ENCODE assay signal across 25 cellular contexts in genomic region chr11:134607963-134608750, GRCh38.
DNase-seq lines count a peak whose midpoint lies in the region; ATAC-seq and TF ChIP-seq lines count a peak whose summit lies in the region.
"Had no signal": no experiment of that assay in that cellular context is flagged by ENCODE, and none has a peak within 500 bp of the region (broad histone marks: within the 10 kb centered on the region; RNA-seq: fewer than 3 reads in every experiment).

No MANE protein-coding gene starts in this region.

- H3K27me3 ChIP-seq in right atrium auricular region (no peaks in the 10 kb centered on the region), heart right ventricle (peaks cover 0 to 82% (median 7%) of the 10 kb centered on the region in 7 donors)

- peaks cover 10% of the 10 kb centered on the region for H3K27me3 Mint-ChIP-seq in mesothelial cell of epicardium (ENCODE audit: low read depth)
- H3K27me3 Mint-ChIP-seq in stimulated activated memory B cell treated with anti-CD40 and anti-IgM and Interleukin-4, amounts not matched to agents 10 μg/mL and 1 μg/mL and 100 μg/mL, for 72 hours = peaks cover 12% of the 10 kb centered on the region

- H3K4me1 Mint-ChIP-seq in mesothelial cell of epicardium = peaks cover 14% of the 10 kb centered on the region
- H3K4me1 Mint-ChIP-seq in stimulated activated memory B cell treated with anti-CD40 and anti-IgM and Interleukin-4, amounts not matched to agents 10 μg/mL and 1 μg/mL and 100 μg/mL, for 72 hours = no peaks in the 10 kb centered on the region
- H3K4me1 Mint-ChIP-seq: CD8-positive, alpha-beta memory T cell; stimulated activated naive CD8-positive, alpha-beta T cell treated with anti-CD3 and anti-CD28 coated beads, Interleukin-15, amount 100 ng/mL, for 72 hours had no signal

- H3K27ac ChIP-seq in right atrium auricular region = no peak overlapping the region
- H3K27ac ChIP-seq in heart right ventricle = no peak overlapping the region
- H3K27ac ChIP-seq: epithelial cell of prostate, thoracic aorta had no signal

- no peak for TF ChIP-seq CTCF in right atrium auricular region (IDR thresholded peaks at IDR 0.05)
- TF ChIP-seq CTCF in heart right ventricle (IDR thresholded peaks at IDR 0.05) = no peak
- no peak for TF ChIP-seq CTCF in mesothelial cell of epicardium (IDR thresholded peaks at IDR 0.05; ENCODE audit: unreplicated experiment)

- H3K4me1 ChIP-seq in right atrium auricular region (no peaks in the 10 kb centered on the region), heart right ventricle (no peaks in the 10 kb centered on the region)
- H3K4me1 ChIP-seq: BE2C had no signal

- intact Hi-C loops in heart right ventricle (cut with DNase I) = no loop called here

- H3K9me3 ChIP-seq in right atrium auricular region (no peaks in the 10 kb centered on the region), heart right ventricle (peaks cover 0 to 6% (median 0%) of the 10 kb centered on the region in 11 donors)
- H3K9me3 ChIP-seq: BE2C, thoracic aorta had no signal

- H3K36me3 Mint-ChIP-seq in mesothelial cell of epicardium = peaks cover 3% of the 10 kb centered on the region
- no peaks in the 10 kb centered on the region for H3K36me3 Mint-ChIP-seq in stimulated activated memory B cell treated with anti-CD40 and anti-IgM and Interleukin-4, amounts not matched to agents 10 μg/mL and 1 μg/mL and 100 μg/mL, for 72 hours
- H3K36me3 Mint-ChIP-seq: activated naive CD8-positive, alpha-beta T cell; CD8-positive, alpha-beta memory T cell had no signal

- DNase-seq in right atrium auricular region (ENCODE audit: low spot score) (peak; percentile 43), heart right ventricle (no peak), NCI-H345 treated with DMSO at 0.1 percent for 48 hours (lab: John Stamatoyannopoulos, UW; ENCODE audit: unreplicated experiment) (peak; percentile 18), mesothelial cell of epicardium (ENCODE audit: low spot score in 2 of 2, unreplicated experiment in 2 of 2) (no peak), COLO829 (ENCODE audit: low spot score) (no peak), cerebellar nuclear complex (lab: John Stamatoyannopoulos, UW) (no peak)
- DNase-seq: activated CD4-positive, alpha-beta T cell treated with anti-CD3 and anti-CD28 coated beads for 48 hours; activated CD8-positive, alpha-beta memory T cell treated with anti-CD3 and anti-CD28 coated beads for 24 hours; BE2C; CD8-positive, alpha-beta memory T cell; GF-D8; glutamatergic neuron; IMR-90; left ventricle myocardium superior; mesendoderm; NCI-H774; SIG-M5; stimulated activated CD8-positive, alpha-beta memory T cell treated with anti-CD3 and anti-CD28 coated beads, Interleukin-4, amount 100 ng/mL, for 48 hours; stimulated activated naive CD8-positive, alpha-beta T cell treated with anti-CD3 and anti-CD28 coated beads, Interleukin-15, amount 100 ng/mL, for 72 hours had no signal

- no peak for ATAC-seq in heart right ventricle
- no peak for ATAC-seq in stimulated activated memory B cell treated with anti-CD40 and anti-IgM and Interleukin-4, amounts not matched to agents 10 μg/mL and 1 μg/mL and 100 μg/mL, for 72 hours
- ATAC-seq: left ventricle myocardium superior; sciatic nerve; stimulated activated naive CD8-positive, alpha-beta T cell treated with anti-CD3 and anti-CD28 coated beads, Interleukin-15, amount 100 ng/mL, for 72 hours had no signal

- H3K4me3 ChIP-seq in right atrium auricular region = no peak overlapping the region
- H3K4me3 ChIP-seq in heart right ventricle = no peak overlapping the region
- H3K4me3 ChIP-seq: thoracic aorta had no signal

- 69 to 75% methylated on average over 7 of the region's 7 CpGs for WGBS in heart right ventricle, 2 donors

- no peak overlapping the region for H3K4me3 Mint-ChIP-seq in mesothelial cell of epicardium
- H3K4me3 Mint-ChIP-seq in stimulated activated memory B cell treated with anti-CD40 and anti-IgM and Interleukin-4, amounts not matched to agents 10 μg/mL and 1 μg/mL and 100 μg/mL, for 72 hours = no peak overlapping the region
- H3K4me3 Mint-ChIP-seq: activated naive CD8-positive, alpha-beta T cell; CD8-positive, alpha-beta memory T cell; stimulated activated naive CD8-positive, alpha-beta T cell treated with anti-CD3 and anti-CD28 coated beads, Interleukin-15, amount 100 ng/mL, for 72 hours; T-helper 2 cell treated with Interferon-gamma antibody and Interleukin-4, amounts not matched to agents 5 μg/mL and 100 μg/mL, for 36 hours had no signal

- H3K9me3 Mint-ChIP-seq in mesothelial cell of epicardium = peaks cover 10% of the 10 kb centered on the region
- H3K9me3 Mint-ChIP-seq in stimulated activated memory B cell treated with anti-CD40 and anti-IgM and Interleukin-4, amounts not matched to agents 10 μg/mL and 1 μg/mL and 100 μg/mL, for 72 hours = peaks cover 3% of the 10 kb centered on the region
- H3K9me3 Mint-ChIP-seq: CD8-positive, alpha-beta memory T cell; stimulated activated naive CD8-positive, alpha-beta T cell treated with anti-CD3 and anti-CD28 coated beads, Interleukin-15, amount 100 ng/mL, for 72 hours; T-helper 2 cell treated with Interferon-gamma antibody and Interleukin-4, amounts not matched to agents 5 μg/mL and 100 μg/mL, for 36 hours had no signal

- H3K27ac Mint-ChIP-seq in mesothelial cell of epicardium = peak overlapping the region; percentile 3
- no peak overlapping the region for H3K27ac Mint-ChIP-seq in stimulated activated memory B cell treated with anti-CD40 and anti-IgM and Interleukin-4, amounts not matched to agents 10 μg/mL and 1 μg/mL and 100 μg/mL, for 72 hours
- H3K27ac Mint-ChIP-seq: activated naive CD8-positive, alpha-beta T cell; CD8-positive, alpha-beta memory T cell; stimulated activated naive CD8-positive, alpha-beta T cell treated with anti-CD3 and anti-CD28 coated beads, Interleukin-15, amount 100 ng/mL, for 72 hours; T-helper 2 cell treated with Interferon-gamma antibody and Interleukin-4, amounts not matched to agents 5 μg/mL and 100 μg/mL, for 36 hours had no signal

- H3K36me3 ChIP-seq in right atrium auricular region = no peaks in the 10 kb centered on the region
- no peaks in the 10 kb centered on the region for H3K36me3 ChIP-seq in heart right ventricle
- H3K36me3 ChIP-seq: BE2C, thoracic aorta had no signal

Comparison
In these comparisons a context has a peak if more than half of its experiments do, and no peak if none do; other contexts are left out.
1. DNase-seq: peak in right atrium auricular region (single experiment) and NCI-H345 treated with DMSO at 0.1 percent for 48 hours (single experiment); none in heart right ventricle (0 of 2), mesothelial cell of epicardium (0 of 2), COLO829 (single experiment) and cerebellar nuclear complex (0 of 2).